In the genomic region with DNA sequence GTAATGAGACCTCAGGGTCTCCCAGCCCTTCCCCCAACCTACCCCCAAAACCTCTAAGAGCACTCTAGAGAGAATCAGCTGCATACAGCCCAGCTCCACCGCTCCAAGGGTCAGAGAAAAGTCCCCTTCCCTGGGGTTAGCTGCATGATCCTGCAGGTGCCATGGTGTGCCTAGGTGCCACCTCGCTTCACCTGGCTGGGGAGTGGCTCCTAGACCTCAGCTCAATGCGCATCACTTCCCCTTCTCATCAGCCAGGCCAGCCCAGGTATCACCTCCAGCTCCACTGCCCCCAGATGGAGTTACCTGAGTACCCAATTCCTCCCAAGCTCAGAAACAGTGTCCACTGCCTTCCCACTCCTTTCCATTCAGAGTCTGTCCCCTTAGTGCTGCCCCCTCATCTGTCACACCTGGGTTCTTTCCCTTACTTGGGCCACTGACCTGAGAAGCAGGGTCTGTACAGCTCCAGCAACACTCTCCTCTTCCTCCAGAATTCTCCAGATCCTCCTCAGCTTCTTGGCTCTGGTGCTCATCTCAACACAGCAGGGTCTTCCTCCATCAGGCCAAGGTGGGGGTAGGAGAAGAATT, we compare ENCODE assay signal across 1 cellular context.
TF ChIP-seq lines count a peak whose summit lies in the region.

No MANE protein-coding gene starts in this region.

TF ChIP-seq in H1, 55 proteins besides CTCF, POLR2A, EP300 and RAD21:
- TF ChIP-seq EZH2 (IDR thresholded peaks at IDR 0.05; ENCODE audit: low read depth, low read length, severe bottlenecking) (no peak), TAF7 (optimal IDR thresholded peaks at IDR 0.05; ENCODE audit: borderline replicate concordance, low read depth, low read length) (no peak)
